Comparison of ENCODE assay signal across 9 cellular contexts in genomic region chr1:58896211-58897183, GRCh38.
DNase-seq lines count a peak whose midpoint lies in the region; ATAC-seq, FAIRE-seq and TF ChIP-seq lines count a peak whose summit lies in the region.
"Had no signal": no experiment of that assay in that cellular context is flagged by ENCODE, and none has a peak within 500 bp of the region (broad histone marks: within the 10 kb centered on the region; RNA-seq: fewer than 3 reads in every experiment).

No MANE protein-coding gene starts in this region.

- intact Hi-C loops in spleen (cut with DNase I; ENCODE audit: low total_unique reads), result no loop called here

- DNase-seq in HFFc6 (no peak), SW480 (ENCODE audit: low spot score) (peak; percentile 32), immature natural killer cell (peak in 1 of 3 donors; percentile 3), spleen (peak; percentile 86), D721Med (ENCODE audit: insufficient read length, low spot score) (no peak), EL (no peak)
- DNase-seq: activated naive CD8-positive, alpha-beta T cell treated with anti-CD3 and anti-CD28 coated beads, Interleukin-2, amount 10 ng/mL, durations not matched to agents 7 days and 5 days had no signal

- TF ChIP-seq POLR2A in spleen (IDR thresholded peaks at IDR 0.05), result no peak

- H3K27ac Mint-ChIP-seq in HFFc6, result peak overlapping the region; percentile 77
- peak overlapping the region; percentile 7 to 85 (median 72) for H3K27ac Mint-ChIP-seq in immature natural killer cell
- H3K27ac Mint-ChIP-seq: activated naive CD8-positive, alpha-beta T cell treated with anti-CD3 and anti-CD28 coated beads, Interleukin-2, amount 10 ng/mL, durations not matched to agents 7 days and 5 days had no signal

- TF ChIP-seq CTCF in HFFc6 (IDR thresholded peaks at IDR 0.05) (no peak), spleen (IDR thresholded peaks at IDR 0.05 in 8 of 11, conservative IDR thresholded peaks at IDR 0.05 in 3 of 11) (no peak), D721Med (IDR thresholded peaks at IDR 0.05; ENCODE audit: insufficient read depth, missing control alignments) (no peak)

- H3K4me3 ChIP-seq in spleen, result no peak overlapping the region

- H3K4me3 Mint-ChIP-seq in HFFc6, result peak overlapping the region; percentile 11
- peak overlapping the region in 4 of 5 donors; percentile 4 to 68 (median 67) for H3K4me3 Mint-ChIP-seq in immature natural killer cell
- H3K4me3 Mint-ChIP-seq: activated naive CD8-positive, alpha-beta T cell treated with anti-CD3 and anti-CD28 coated beads, Interleukin-2, amount 10 ng/mL, durations not matched to agents 7 days and 5 days had no signal

- H3K27me3 ChIP-seq in spleen (replicated peaks in 1 of 7), result no peaks in the 10 kb centered on the region

- H3K36me3 ChIP-seq in spleen, result no peaks in the 10 kb centered on the region

- ATAC-seq in HG03432 (IDR thresholded peaks at IDR 0.05; ENCODE audit: unreplicated experiment) (no peak), GM18858 (IDR thresholded peaks at IDR 0.05; ENCODE audit: unreplicated experiment) (no peak)

- H3K27me3 Mint-ChIP-seq in HFFc6 (ENCODE audit: insufficient read depth), result no peaks in the 10 kb centered on the region
- no peaks in the 10 kb centered on the region for H3K27me3 Mint-ChIP-seq in immature natural killer cell (ENCODE audit: low read depth in 3 of 3)

- WGBS in spleen, 5 donors, result 32 to 45% (median 36%) methylated on average over 8 of the region's 8 CpGs

- H3K36me3 Mint-ChIP-seq in HFFc6 (ENCODE audit: low read depth) (no peaks in the 10 kb centered on the region), immature natural killer cell (peaks cover 0 to 2% (median 0%) of the 10 kb centered on the region in 3 donors)

- no peaks in the 10 kb centered on the region for H3K9me3 ChIP-seq in spleen

- H3K4me1 Mint-ChIP-seq in HFFc6 (ENCODE audit: low read depth) (peaks cover 44% of the 10 kb centered on the region), immature natural killer cell (peaks cover 34 to 43% of the 10 kb centered on the region in 2 donors)

- peaks cover 39 to 85% (median 63%) of the 10 kb centered on the region in 6 donors for H3K4me1 ChIP-seq in spleen

- no peak for FAIRE-seq in D721Med (lab: Jason Lieb, UNC)

- peak overlapping the region; percentile 42 to 87 (median 72) for H3K27ac ChIP-seq in spleen

- no peaks in the 10 kb centered on the region for H3K9me3 Mint-ChIP-seq in HFFc6
- no peaks in the 10 kb centered on the region for H3K9me3 Mint-ChIP-seq in immature natural killer cell

Comparison
In these comparisons a context has a peak if more than half of its experiments do, and no peak if none do; other contexts are left out.
1. DNase-seq: peak in SW480 (single experiment) and spleen (single experiment); none in HFFc6 (single experiment), D721Med (single experiment) and EL (single experiment).